ENCODE assay signal across 9 cellular contexts in the genomic region with DNA sequence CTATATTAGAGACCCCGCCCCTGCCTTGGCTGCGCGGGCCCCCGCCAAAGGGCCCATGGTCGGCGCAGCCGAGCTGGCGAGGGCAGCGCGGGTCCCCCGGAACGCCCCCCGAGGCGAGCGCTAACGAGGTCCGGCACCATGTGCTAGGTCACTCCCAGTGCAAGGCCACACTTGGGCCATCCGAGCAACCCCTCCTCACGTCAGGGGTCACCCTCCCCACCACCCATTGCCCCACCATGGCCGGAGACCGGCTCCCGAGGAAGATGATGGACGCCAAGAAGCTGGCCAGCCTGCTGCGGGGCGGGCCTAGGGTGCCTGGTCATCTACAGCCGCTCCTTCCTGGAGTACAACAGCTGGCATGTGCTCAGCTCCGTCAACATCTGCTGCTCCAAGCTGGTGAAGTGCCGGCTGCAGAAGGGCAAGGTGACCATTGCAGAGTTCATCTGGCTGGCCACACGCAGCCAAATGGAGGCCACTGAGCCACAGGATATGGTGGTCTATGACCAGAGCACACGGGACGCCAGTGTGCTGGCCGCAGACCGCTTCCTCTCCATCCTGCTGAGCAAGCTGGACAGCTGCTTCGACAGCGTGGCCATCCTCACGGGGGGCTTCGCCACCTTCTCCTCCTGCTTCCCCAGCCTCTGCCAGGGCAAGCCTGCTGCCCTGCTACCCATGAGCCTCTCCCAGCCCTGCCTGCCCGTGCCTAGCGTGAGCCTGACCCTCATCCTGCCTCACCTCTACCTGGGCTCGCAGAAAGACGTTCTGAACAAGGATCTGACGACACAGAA. TPM values are rescaled to one million over a fixed set of nuclear protein-coding genes. Genes with fewer than 3 reads are reported as not detected.
A peak's percentile ranks its signal among the peaks of the same experiment; 100 is the strongest.
DNase-seq lines count a peak whose midpoint lies in the region; ATAC-seq, FAIRE-seq and TF ChIP-seq lines count a peak whose summit lies in the region.
"Had no signal": no experiment of that assay in that cellular context is flagged by ENCODE, and none has a peak within 500 bp of the region (broad histone marks: within the 10 kb centered on the region; RNA-seq: fewer than 3 reads in every experiment).

No MANE protein-coding gene starts in this region.

- TF ChIP-seq POLR2A in A549 (IDR thresholded peaks at IDR 0.05; ENCODE audit: low read length), result no peak

- TF ChIP-seq CTCF in A549 (IDR thresholded peaks at IDR 0.05) (no peak), OCI-LY7 (conservative IDR thresholded peaks at IDR 0.05; ENCODE audit: low read length) (no peak), hepatocyte (IDR thresholded peaks at IDR 0.05; ENCODE audit: poor library complexity) (no peak)

- H3K27me3 ChIP-seq in hepatocyte, result no peaks in the 10 kb centered on the region

- WGBS in A549 (ENCODE audit: missing lambda C conversion rate), result 89% methylated on average over 34 of the region's 42 CpGs
- 96% methylated on average over 42 of the region's 42 CpGs for whole genome bisulfite sequencing in hepatocyte (ENCODE audit: low lambda C conversion rate, missing lambda C conversion rate)

- H3K4me1 ChIP-seq in A549, result peaks cover 10% of the 10 kb centered on the region
- peaks cover 10% of the 10 kb centered on the region for H3K4me1 ChIP-seq in OCI-LY7 (ENCODE audit: insufficient read depth, low read length, poor library complexity, severe bottlenecking)
- peaks cover 6% of the 10 kb centered on the region for H3K4me1 ChIP-seq in hepatocyte (ENCODE audit: insufficient read depth)

- H3K9me3 ChIP-seq in A549 (no peaks in the 10 kb centered on the region), OCI-LY7 (ENCODE audit: low read length) (no peaks in the 10 kb centered on the region), hepatocyte (ENCODE audit: low read depth) (no peaks in the 10 kb centered on the region)

- peak overlapping the region in 1 of 2 experiments; percentile 45; a peak in 1 of 6 replicates for H3K27ac ChIP-seq in A549
- no peak overlapping the region for H3K27ac ChIP-seq in OCI-LY7 (ENCODE audit: low read depth, low read length, poor library complexity, severe bottlenecking)
- H3K27ac ChIP-seq in hepatocyte, result no peak overlapping the region

- no TSS peak for BruUV-seq in OCI-LY7 (replicated peaks; lab: Mats Ljungman, UMichigan)

- peak overlapping the region; percentile 93 for H3K4me2 ChIP-seq in A549
- peak overlapping the region; percentile 84 for H3K4me2 ChIP-seq in OCI-LY7 (ENCODE audit: low read length)
- H3K4me2 ChIP-seq in hepatocyte, result peak overlapping the region; percentile 95

- peaks cover 27% of the 10 kb centered on the region for H3K36me3 ChIP-seq in OCI-LY7 (ENCODE audit: insufficient read depth, low read length)
- H3K36me3 ChIP-seq in hepatocyte (replicated peaks; ENCODE audit: insufficient read depth, low read depth), result no peaks in the 10 kb centered on the region

- TF ChIP-seq EP300 in A549 (IDR thresholded peaks at IDR 0.05), result no peak

- ATAC-seq in A549 (no peak), GM21786 (IDR thresholded peaks at IDR 0.05; ENCODE audit: unreplicated experiment) (no peak), HG03108 (IDR thresholded peaks at IDR 0.05; ENCODE audit: unreplicated experiment) (no peak)

- no peak for TF ChIP-seq RAD21 in A549 (conservative IDR thresholded peaks at IDR 0.05 in 1 of 2, IDR thresholded peaks at IDR 0.05 in 1 of 2)

- DNase-seq in A549 (ENCODE audit: low read depth in 1 of 2, low spot score in 1 of 2), result no peak
- no peak for DNase-seq in OCI-LY7 (ENCODE audit: low spot score)
- DNase-seq in hepatocyte (ENCODE audit: low spot score), result no peak
- DNase-seq in amniotic stem cell (lab: John Stamatoyannopoulos, UW), result no peak
- DNase-seq: activated CD4-positive, alpha-beta T cell treated with anti-CD3 and anti-CD28 coated beads, Interleukin-2, amount 50 U/mL, for 4 hours; NCI-H526 treated with DMSO at 0.1 percent for 48 hours had no signal

- H4K20me1 ChIP-seq in OCI-LY7 (ENCODE audit: insufficient read depth, low read length) (no peaks in the 10 kb centered on the region), hepatocyte (ENCODE audit: insufficient read depth, poor library complexity, severe bottlenecking) (no peaks in the 10 kb centered on the region)

- FAIRE-seq in A549 (lab: Jason Lieb, UNC), result no peak
- FAIRE-seq: urothelium cell line had no signal

- H3K4me3 ChIP-seq in A549, result peak overlapping the region; percentile 73; the same call in 1 of the 3 replicates
- H3K4me3 ChIP-seq in OCI-LY7 (ENCODE audit: low read depth, low read length, poor library complexity, severe bottlenecking), result peak overlapping the region; percentile 78
- no peak overlapping the region for H3K4me3 ChIP-seq in hepatocyte

- POLR2A ChIA-PET in A549 (lab: Yijun Ruan, JAX) (interaction anchor here (1.5 to 2.8 kb wide), 3 partner anchors 9 to 236 kb away, joined by 3 to 45 read pairs (median 3); partner anchors contain the start of genes PPP3CB and SEC24C), OCI-LY7 (lab: Charles Lee) (interaction anchor here (0.6 to 2.8 kb wide), 4 partner anchors 10 to 648 kb away, joined by 3 to 38 read pairs (median 4); partner anchors contain the start of gene SEC24C)

- H2AFZ ChIP-seq in OCI-LY7 (ENCODE audit: low read length) (no peak overlapping the region), hepatocyte (no peak overlapping the region)

- CTCF ChIA-PET in A549 (lab: Yijun Ruan, JAX) (interaction anchor here (0.6 to 2.2 kb wide), 3 partner anchors 9 to 63 kb away, joined by 3 to 7 read pairs (median 5); no protein-coding TSS in a partner anchor), OCI-LY7 (lab: Charles Lee; ENCODE audit: unreplicated experiment) (no interaction called here)

- intact Hi-C loops in OCI-LY7 (cut with micrococcal nuclease; ENCODE audit: unreplicated experiment), result loop anchor here (2.0 kb wide), 1 partner anchor 485 kb away; the partner anchor contains the start of gene DNAJC9

- no peaks in the 10 kb centered on the region for H3K9me2 ChIP-seq in OCI-LY7 (ENCODE audit: insufficient read depth, low read length)
- no peaks in the 10 kb centered on the region for H3K9me2 ChIP-seq in hepatocyte (replicated peaks; ENCODE audit: insufficient read depth)

- H3K79me2 ChIP-seq in OCI-LY7 (ENCODE audit: insufficient read depth, low read depth, low read length) (peaks cover 29% of the 10 kb centered on the region), hepatocyte (peaks cover 47% of the 10 kb centered on the region)

TF ChIP-seq in A549, 52 proteins besides CTCF, POLR2A, EP300 and RAD21 (continues in another document):
- TF ChIP-seq KDM1A (IDR thresholded peaks at IDR 0.05; ENCODE audit: low read depth) (no peak), HEYL (CRISPR knock-in tag; IDR thresholded peaks at IDR 0.05) (no peak), CHD2 (IDR thresholded peaks at IDR 0.05; ENCODE audit: low read length, partially characterized antibody) (no peak), POLR2AphosphoS2 (conservative IDR thresholded peaks at IDR 0.05; ENCODE audit: low read length) (no peak), TFCP2L1 (CRISPR knock-in tag; IDR thresholded peaks at IDR 0.05) (no peak), JUNB (IDR thresholded peaks at IDR 0.05) (no peak)
- TF ChIP-seq, protein P1, sequence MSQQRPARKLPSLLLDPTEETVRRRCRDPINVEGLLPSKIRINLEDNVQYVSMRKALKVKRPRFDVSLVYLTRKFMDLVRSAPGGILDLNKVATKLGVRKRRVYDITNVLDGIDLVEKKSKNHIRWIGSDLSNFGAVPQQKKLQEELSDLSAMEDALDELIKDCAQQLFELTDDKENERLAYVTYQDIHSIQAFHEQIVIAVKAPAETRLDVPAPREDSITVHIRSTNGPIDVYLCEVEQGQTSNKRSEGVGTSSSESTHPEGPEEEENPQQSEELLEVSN (IDR thresholded peaks at IDR 0.05; ENCODE audit: borderline replicate concordance, low read depth), result no peak

RNA-seq across cellular contexts. Expression of gene SEC24C, which starts 12.4 kb away (rescaled TPM):
- polyA plus RNA-seq in A549 (2011; rRNA removed) (84.7 and 121 TPM in 2 replicates), A549 (2017; fragmentation: RNase III; extraction: RNeasy Plus Mini Kit Qiagen cat#74134 plus additional on column Dnase treatment) (52.6 to 54.3 TPM (median 54.1 TPM) in 3 replicates), hepatocyte (46.8 and 47.6 TPM in 2 replicates)
- polyA plus RNA-seq in A549 (2012; cell fraction: cytosol; rRNA removed), result 44.8 and 58.3 TPM in 2 replicates
- polyA plus RNA-seq in A549 (2012; cell fraction: nucleus; rRNA removed), result 121 and 134 TPM in 2 replicates
- 139 and 162 TPM in 2 replicates for polyA minus RNA-seq in A549 (2011; rRNA and poly(A)+ RNA removed)
- total RNA-seq in OCI-LY7 (2014; rRNA removed; shearing (Covaris generic)), result 51.9 and 53.6 TPM in 2 replicates
- total RNA-seq in OCI-LY7 (2022) (82.0 and 87.1 TPM in 2 replicates), hepatocyte (59.4 and 60.2 TPM in 2 replicates)

RNA-seq across cellular contexts. Expression of gene AGAP5, which starts 33.9 kb away (rescaled TPM):
- polyA plus RNA-seq in A549 (2011; rRNA removed) (4.0 and 4.9 TPM in 2 replicates), A549 (2017; fragmentation: RNase III; extraction: RNeasy Plus Mini Kit Qiagen cat#74134 plus additional on column Dnase treatment) (2.5 to 2.8 TPM (median 2.6 TPM) in 3 replicates), hepatocyte (1.9 and 2.4 TPM in 2 replicates)
- 2.8 and 3.1 TPM in 2 replicates for polyA plus RNA-seq in A549 (2012; cell fraction: cytosol; rRNA removed)
- 16.2 and 18.0 TPM in 2 replicates for polyA plus RNA-seq in A549 (2012; cell fraction: nucleus; rRNA removed)
- 2.3 and 2.7 TPM in 2 replicates for polyA minus RNA-seq in A549 (2011; rRNA and poly(A)+ RNA removed)
- 4.6 and 7.2 TPM in 2 replicates for total RNA-seq in OCI-LY7 (2014; rRNA removed; shearing (Covaris generic))
- total RNA-seq in OCI-LY7 (2022) (9.9 and 10.7 TPM in 2 replicates), hepatocyte (3.6 and 5.5 TPM in 2 replicates)

RNA-seq across cellular contexts. Expression of gene CHCHD1, which starts 50.1 kb away (rescaled TPM):
- 67.2 and 75.4 TPM in 2 replicates for polyA plus RNA-seq in A549 (2011; rRNA removed)
- polyA plus RNA-seq in A549 (2012; cell fraction: cytosol; rRNA removed), result 68.7 and 75.5 TPM in 2 replicates
- 17.1 and 21.1 TPM in 2 replicates for polyA plus RNA-seq in A549 (2012; cell fraction: nucleus; rRNA removed)
- 75.2 to 83.1 TPM (median 80.6 TPM) in 3 replicates for polyA plus RNA-seq in A549 (2017; fragmentation: RNase III; extraction: RNeasy Plus Mini Kit Qiagen cat#74134 plus additional on column Dnase treatment)
- polyA minus RNA-seq in A549 (2011; rRNA and poly(A)+ RNA removed), result 5.2 and 5.7 TPM in 2 replicates
- total RNA-seq in OCI-LY7 (2014; rRNA removed; shearing (Covaris generic)), result 55.6 and 64.8 TPM in 2 replicates
- total RNA-seq in OCI-LY7 (2022), result 33.6 and 36.6 TPM in 2 replicates
- total RNA-seq in hepatocyte, result 45.3 and 59.1 TPM in 2 replicates
- polyA plus RNA-seq in hepatocyte, result 86.1 and 95.2 TPM in 2 replicates

RNA-seq across cellular contexts. Expression of gene ZSWIM8, which starts 53.6 kb away (rescaled TPM):
- polyA plus RNA-seq in A549 (2011; rRNA removed) (24.3 and 31.7 TPM in 2 replicates), A549 (2017; fragmentation: RNase III; extraction: RNeasy Plus Mini Kit Qiagen cat#74134 plus additional on column Dnase treatment) (33.9 to 44.5 TPM (median 43.0 TPM) in 3 replicates), hepatocyte (98.5 and 103 TPM in 2 replicates)
- 49.3 and 68.4 TPM in 2 replicates for polyA plus RNA-seq in A549 (2012; cell fraction: cytosol; rRNA removed)
- polyA plus RNA-seq in A549 (2012; cell fraction: nucleus; rRNA removed), result 177 and 309 TPM in 2 replicates
- 65.0 and 70.7 TPM in 2 replicates for polyA minus RNA-seq in A549 (2011; rRNA and poly(A)+ RNA removed)
- total RNA-seq in OCI-LY7 (2014; rRNA removed; shearing (Covaris generic)), result 22.0 and 22.6 TPM in 2 replicates
- total RNA-seq in OCI-LY7 (2022) (52.6 and 59.5 TPM in 2 replicates), hepatocyte (83.7 and 101 TPM in 2 replicates)
